In genomic region chr1:16139473-16139962, GRCh38 we compare ENCODE assay signal across 9 cellular contexts.
A peak's percentile ranks its signal among the peaks of the same experiment; 100 is the strongest.
DNase-seq lines count a peak whose midpoint lies in the region; ATAC-seq and TF ChIP-seq lines count a peak whose summit lies in the region.
"Had no signal": no experiment of that assay in that cellular context is flagged by ENCODE, and none has a peak within 500 bp of the region (broad histone marks: within the 10 kb centered on the region; RNA-seq: fewer than 3 reads in every experiment).

No MANE protein-coding gene starts in this region.

- peak; percentile 91 for DNase-seq in ACHN
- DNase-seq in HS-5 (ENCODE audit: low read depth) = peak; percentile 82
- peak; percentile 89 for DNase-seq in astrocyte of the cerebellum (ENCODE audit: low read depth)
- DNase-seq in kidney glomerular epithelial cell (lab: John Stamatoyannopoulos, UW) = peak; percentile 82
- DNase-seq in hypothalamus (lab: John Stamatoyannopoulos, UW) = no peak

- in situ Hi-C loops in ACHN (cut with HindIII; ENCODE audit: low pct_ligation_motif_present, low pct_unique_long_range_greater_than_20kb, low sequenced_read_pairs) = no loop called here
- in situ Hi-C loops in astrocyte of the cerebellum (cut with HindIII; ENCODE audit: low sequenced_read_pairs) = no loop called here

- peak; percentile 14 for TF ChIP-seq CTCF in astrocyte of the cerebellum (IDR thresholded peaks at IDR 0.05; ENCODE audit: low read depth, low read length, missing control alignments)

- H3K4me3 ChIP-seq in astrocyte of the cerebellum (ENCODE audit: low read depth, low read length) = no peak overlapping the region

- no peak for ATAC-seq in GM18517 (IDR thresholded peaks at IDR 0.05; ENCODE audit: unreplicated experiment)
- no peak for ATAC-seq in HG02981 (IDR thresholded peaks at IDR 0.05; ENCODE audit: unreplicated experiment)
- ATAC-seq in GM19035 (IDR thresholded peaks at IDR 0.05; ENCODE audit: unreplicated experiment) = no peak
- ATAC-seq: left lobe of liver had no signal

Comparison
In these comparisons a context has a peak if more than half of its experiments do, and no peak if none do; other contexts are left out.
1. DNase-seq: peak in ACHN (single experiment), HS-5 (single experiment), astrocyte of the cerebellum (single experiment) and kidney glomerular epithelial cell (single experiment); none in hypothalamus (0 of 51).